2 cellular contexts compared by ENCODE assay signal in the genomic region with DNA sequence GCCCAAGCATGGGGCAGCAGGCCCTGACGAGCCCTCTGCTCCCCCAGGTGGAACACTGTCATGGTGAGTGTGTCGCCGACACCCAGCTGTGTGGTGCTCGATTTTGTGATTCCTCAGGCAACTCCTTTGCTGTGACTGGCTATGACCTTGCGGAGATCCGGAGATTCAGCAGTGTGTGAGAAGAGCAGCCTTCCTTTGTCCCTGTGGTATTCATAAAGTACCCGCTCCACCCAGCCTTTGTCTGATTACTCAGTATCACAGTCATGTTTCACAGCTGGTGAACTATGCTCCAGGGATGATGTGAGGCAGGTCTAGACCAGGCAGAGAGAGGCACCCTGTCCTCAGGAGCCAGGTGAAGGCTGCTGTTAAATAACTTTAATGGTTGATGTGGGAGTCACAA.
TF ChIP-seq lines count a peak whose summit lies in the region.

No MANE protein-coding gene starts in this region.

TF ChIP-seq in HepG2, 621 proteins besides CTCF, POLR2A, EP300 and RAD21 (continues in another document):
- TF ChIP-seq MAFK (conservative IDR thresholded peaks at IDR 0.05 in 1 of 2, IDR thresholded peaks at IDR 0.05 in 1 of 2; ENCODE audit: low read length in 2 of 2): no peak
- TF ChIP-seq, protein P1, sequence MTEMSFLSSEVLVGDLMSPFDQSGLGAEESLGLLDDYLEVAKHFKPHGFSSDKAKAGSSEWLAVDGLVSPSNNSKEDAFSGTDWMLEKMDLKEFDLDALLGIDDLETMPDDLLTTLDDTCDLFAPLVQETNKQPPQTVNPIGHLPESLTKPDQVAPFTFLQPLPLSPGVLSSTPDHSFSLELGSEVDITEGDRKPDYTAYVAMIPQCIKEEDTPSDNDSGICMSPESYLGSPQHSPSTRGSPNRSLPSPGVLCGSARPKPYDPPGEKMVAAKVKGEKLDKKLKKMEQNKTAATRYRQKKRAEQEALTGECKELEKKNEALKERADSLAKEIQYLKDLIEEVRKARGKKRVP (CRISPR knock-in tag; IDR thresholded peaks at IDR 0.05): 0 out of 4 replicates have a peak, but pooled peaks of 1 of the 2 experiments have one; percentile 29
- 0 out of 2 replicates have a peak, but pooled peaks have one; percentile 47 for TF ChIP-seq SMYD3 (CRISPR knock-in tag; IDR thresholded peaks at IDR 0.05)
- 0 out of 2 replicates have a peak, but pooled peaks have one; percentile 12 for TF ChIP-seq GATA4 (IDR thresholded peaks at IDR 0.05; ENCODE audit: borderline replicate concordance, low read depth)
- TF ChIP-seq, protein P2, sequence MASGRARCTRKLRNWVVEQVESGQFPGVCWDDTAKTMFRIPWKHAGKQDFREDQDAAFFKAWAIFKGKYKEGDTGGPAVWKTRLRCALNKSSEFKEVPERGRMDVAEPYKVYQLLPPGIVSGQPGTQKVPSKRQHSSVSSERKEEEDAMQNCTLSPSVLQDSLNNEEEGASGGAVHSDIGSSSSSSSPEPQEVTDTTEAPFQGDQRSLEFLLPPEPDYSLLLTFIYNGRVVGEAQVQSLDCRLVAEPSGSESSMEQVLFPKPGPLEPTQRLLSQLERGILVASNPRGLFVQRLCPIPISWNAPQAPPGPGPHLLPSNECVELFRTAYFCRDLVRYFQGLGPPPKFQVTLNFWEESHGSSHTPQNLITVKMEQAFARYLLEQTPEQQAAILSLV (CRISPR knock-in tag; IDR thresholded peaks at IDR 0.05; ENCODE audit: borderline replicate concordance): 0 out of 2 replicates have a peak, but pooled peaks have one; percentile 40
- TF ChIP-seq ZFP90 (CRISPR knock-in tag; IDR thresholded peaks at IDR 0.05; ENCODE audit: borderline replicate concordance): 0 out of 2 replicates have a peak, but pooled peaks have one; percentile 2
- no peak for TF ChIP-seq ZNF333 (CRISPR knock-in tag; IDR thresholded peaks at IDR 0.05; ENCODE audit: borderline replicate concordance)
- 0 out of 2 replicates have a peak, but pooled peaks have one; percentile 38 for TF ChIP-seq SIN3A (IDR thresholded peaks at IDR 0.05; ENCODE audit: borderline replicate concordance, low read depth, low read length)
- TF ChIP-seq FOXK1 (CRISPR knock-in tag; IDR thresholded peaks at IDR 0.05; ENCODE audit: borderline replicate concordance, low read depth): no peak
- TF ChIP-seq ZNF570 (CRISPR knock-in tag; IDR thresholded peaks at IDR 0.05; ENCODE audit: borderline replicate concordance): no peak
- 0 out of 2 replicates have a peak, but pooled peaks have one; percentile 28 for TF ChIP-seq RXRB (CRISPR knock-in tag; IDR thresholded peaks at IDR 0.05; ENCODE audit: borderline replicate concordance)
- 0 out of 2 replicates have a peak, but pooled peaks have one; percentile 27 for TF ChIP-seq ZFP37 (CRISPR knock-in tag; IDR thresholded peaks at IDR 0.05; ENCODE audit: borderline replicate concordance)
- TF ChIP-seq TEAD3 (CRISPR knock-in tag; optimal IDR thresholded peaks at IDR 0.05; ENCODE audit: borderline replicate concordance): peak; percentile 71
- TF ChIP-seq, protein P3, sequence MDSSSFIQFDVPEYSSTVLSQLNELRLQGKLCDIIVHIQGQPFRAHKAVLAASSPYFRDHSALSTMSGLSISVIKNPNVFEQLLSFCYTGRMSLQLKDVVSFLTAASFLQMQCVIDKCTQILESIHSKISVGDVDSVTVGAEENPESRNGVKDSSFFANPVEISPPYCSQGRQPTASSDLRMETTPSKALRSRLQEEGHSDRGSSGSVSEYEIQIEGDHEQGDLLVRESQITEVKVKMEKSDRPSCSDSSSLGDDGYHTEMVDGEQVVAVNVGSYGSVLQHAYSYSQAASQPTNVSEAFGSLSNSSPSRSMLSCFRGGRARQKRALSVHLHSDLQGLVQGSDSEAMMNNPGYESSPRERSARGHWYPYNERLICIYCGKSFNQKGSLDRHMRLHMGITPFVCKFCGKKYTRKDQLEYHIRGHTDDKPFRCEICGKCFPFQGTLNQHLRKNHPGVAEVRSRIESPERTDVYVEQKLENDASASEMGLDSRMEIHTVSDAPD (CRISPR knock-in tag; IDR thresholded peaks at IDR 0.05): 0 out of 2 replicates have a peak, but pooled peaks have one; percentile 57
- TF ChIP-seq, protein P4, sequence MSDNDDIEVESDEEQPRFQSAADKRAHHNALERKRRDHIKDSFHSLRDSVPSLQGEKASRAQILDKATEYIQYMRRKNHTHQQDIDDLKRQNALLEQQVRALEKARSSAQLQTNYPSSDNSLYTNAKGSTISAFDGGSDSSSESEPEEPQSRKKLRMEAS (IDR thresholded peaks at IDR 0.05): 0 out of 2 replicates have a peak, but pooled peaks have one; percentile 22
- TF ChIP-seq KDM5B (CRISPR knock-in tag; IDR thresholded peaks at IDR 0.05; ENCODE audit: borderline replicate concordance): no peak
- peak; percentile 59; the same call in 1 of the 2 replicates for TF ChIP-seq RXRA (CRISPR knock-in tag; IDR thresholded peaks at IDR 0.05)
- peak; percentile 43; the same call in 1 of the 2 replicates for TF ChIP-seq ZBTB38 (CRISPR knock-in tag; IDR thresholded peaks at IDR 0.05)
- 0 out of 2 replicates have a peak, but pooled peaks have one; percentile 15 for TF ChIP-seq HOXA3 (CRISPR knock-in tag; IDR thresholded peaks at IDR 0.05)
- no peak for TF ChIP-seq KMT2B (CRISPR knock-in tag; IDR thresholded peaks at IDR 0.05)
- TF ChIP-seq, protein P5, sequence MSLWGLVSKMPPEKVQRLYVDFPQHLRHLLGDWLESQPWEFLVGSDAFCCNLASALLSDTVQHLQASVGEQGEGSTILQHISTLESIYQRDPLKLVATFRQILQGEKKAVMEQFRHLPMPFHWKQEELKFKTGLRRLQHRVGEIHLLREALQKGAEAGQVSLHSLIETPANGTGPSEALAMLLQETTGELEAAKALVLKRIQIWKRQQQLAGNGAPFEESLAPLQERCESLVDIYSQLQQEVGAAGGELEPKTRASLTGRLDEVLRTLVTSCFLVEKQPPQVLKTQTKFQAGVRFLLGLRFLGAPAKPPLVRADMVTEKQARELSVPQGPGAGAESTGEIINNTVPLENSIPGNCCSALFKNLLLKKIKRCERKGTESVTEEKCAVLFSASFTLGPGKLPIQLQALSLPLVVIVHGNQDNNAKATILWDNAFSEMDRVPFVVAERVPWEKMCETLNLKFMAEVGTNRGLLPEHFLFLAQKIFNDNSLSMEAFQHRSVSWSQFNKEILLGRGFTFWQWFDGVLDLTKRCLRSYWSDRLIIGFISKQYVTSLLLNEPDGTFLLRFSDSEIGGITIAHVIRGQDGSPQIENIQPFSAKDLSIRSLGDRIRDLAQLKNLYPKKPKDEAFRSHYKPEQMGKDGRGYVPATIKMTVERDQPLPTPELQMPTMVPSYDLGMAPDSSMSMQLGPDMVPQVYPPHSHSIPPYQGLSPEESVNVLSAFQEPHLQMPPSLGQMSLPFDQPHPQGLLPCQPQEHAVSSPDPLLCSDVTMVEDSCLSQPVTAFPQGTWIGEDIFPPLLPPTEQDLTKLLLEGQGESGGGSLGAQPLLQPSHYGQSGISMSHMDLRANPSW (CRISPR knock-in tag; IDR thresholded peaks at IDR 0.05; ENCODE audit: borderline replicate concordance): no peak

TF ChIP-seq in HEK293T, 16 proteins besides CTCF, POLR2A, EP300 and RAD21:
- no peak for TF ChIP-seq ARNT (IDR thresholded peaks at IDR 0.05)
- TF ChIP-seq CTBP1 (IDR thresholded peaks at IDR 0.05; ENCODE audit: borderline replicate concordance): no peak
- TF ChIP-seq, protein P6, sequence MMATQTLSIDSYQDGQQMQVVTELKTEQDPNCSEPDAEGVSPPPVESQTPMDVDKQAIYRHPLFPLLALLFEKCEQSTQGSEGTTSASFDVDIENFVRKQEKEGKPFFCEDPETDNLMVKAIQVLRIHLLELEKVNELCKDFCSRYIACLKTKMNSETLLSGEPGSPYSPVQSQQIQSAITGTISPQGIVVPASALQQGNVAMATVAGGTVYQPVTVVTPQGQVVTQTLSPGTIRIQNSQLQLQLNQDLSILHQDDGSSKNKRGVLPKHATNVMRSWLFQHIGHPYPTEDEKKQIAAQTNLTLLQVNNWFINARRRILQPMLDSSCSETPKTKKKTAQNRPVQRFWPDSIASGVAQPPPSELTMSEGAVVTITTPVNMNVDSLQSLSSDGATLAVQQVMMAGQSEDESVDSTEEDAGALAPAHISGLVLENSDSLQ (IDR thresholded peaks at IDR 0.05): no peak
- TF ChIP-seq SUZ12 (IDR thresholded peaks at IDR 0.05): no peak
- no peak for TF ChIP-seq HDGF (IDR thresholded peaks at IDR 0.05; ENCODE audit: borderline replicate concordance)
- TF ChIP-seq SP1 (IDR thresholded peaks at IDR 0.05): no peak
- TF ChIP-seq LEF1 (IDR thresholded peaks at IDR 0.05; ENCODE audit: borderline replicate concordance): no peak
- no peak for TF ChIP-seq ELF4 (IDR thresholded peaks at IDR 0.05)
- no peak for TF ChIP-seq TARDBP (IDR thresholded peaks at IDR 0.05)
- no peak for TF ChIP-seq L3MBTL2 (conservative IDR thresholded peaks at IDR 0.05)
- no peak for TF ChIP-seq NFRKB (IDR thresholded peaks at IDR 0.05)
- no peak for TF ChIP-seq FOXA1 (IDR thresholded peaks at IDR 0.05)
- TF ChIP-seq BHLHE40 (IDR thresholded peaks at IDR 0.05; ENCODE audit: borderline replicate concordance): no peak
- no peak for TF ChIP-seq FOXM1 (IDR thresholded peaks at IDR 0.05; ENCODE audit: borderline replicate concordance)
- no peak for TF ChIP-seq ZNF384 (IDR thresholded peaks at IDR 0.05)
- TF ChIP-seq FOXK2 (IDR thresholded peaks at IDR 0.05): no peak
